18 cellular contexts compared by ENCODE assay signal in genomic region chr17:79224476-79224875, GRCh38.
DNase-seq lines count a peak whose midpoint lies in the region; ATAC-seq, FAIRE-seq and TF ChIP-seq lines count a peak whose summit lies in the region.
"Had no signal": no experiment of that assay in that cellular context is flagged by ENCODE, and none has a peak within 500 bp of the region (broad histone marks: within the 10 kb centered on the region; RNA-seq: fewer than 3 reads in every experiment).

No MANE protein-coding gene starts in this region.

- H3K36me3 ChIP-seq in bronchial epithelial cell (ENCODE audit: control insufficient read depth, insufficient read depth, low read length) (no peaks in the 10 kb centered on the region), right lobe of liver (no peaks in the 10 kb centered on the region)

- DNase-seq in A549 (ENCODE audit: low read depth in 1 of 2, low spot score in 1 of 2) (no peak), NCI-H69 (lab: John Stamatoyannopoulos, UW) (peak; percentile 33), bronchial epithelial cell (ENCODE audit: low read depth) (no peak), right lobe of liver (peak in 2 of 3 donors; percentile 60 to 66), germinal center (ENCODE audit: low spot score) (no peak), SIG-M5 (lab: John Stamatoyannopoulos, UW) (no peak)
- DNase-seq: CD8-positive, alpha-beta T cell; COR-L47; DND-41; GDM1; GOT3; HCEC 1CT; HFFc6 had no signal

- H3K4me3 ChIP-seq in A549 (no peak overlapping the region), bronchial epithelial cell (ENCODE audit: low read depth, low read length) (no peak overlapping the region), right lobe of liver (no peak overlapping the region)

- TF ChIP-seq RAD21 in A549 (conservative IDR thresholded peaks at IDR 0.05 in 1 of 2, IDR thresholded peaks at IDR 0.05 in 1 of 2): no peak

- intact Hi-C loops in right lobe of liver (cut with DNase I): no loop called here

- H3K27me3 ChIP-seq in bronchial epithelial cell (ENCODE audit: control insufficient read depth, insufficient read depth, low read length): no peaks in the 10 kb centered on the region
- no peaks in the 10 kb centered on the region for H3K27me3 ChIP-seq in right lobe of liver

- WGBS in A549 (ENCODE audit: missing lambda C conversion rate): 41% methylated on average over 4 of the region's 4 CpGs
- 8% methylated on average over 2 of the region's 4 CpGs for WGBS in right lobe of liver (ENCODE audit: insufficient coverage, low coverage, low lambda C conversion rate, missing lambda C conversion rate)

- H3K4me1 ChIP-seq in A549 (peaks cover 22% of the 10 kb centered on the region), right lobe of liver (peaks cover 0 to 10% (median 0%) of the 10 kb centered on the region in 4 donors)

- FAIRE-seq in A549 (lab: Jason Lieb, UNC) (peak; percentile 63), bronchial epithelial cell (lab: Jason Lieb, UNC) (peak; percentile 13)
- FAIRE-seq: A204.1, GM12892, GM19239 had no signal

- TF ChIP-seq POLR2A in A549 (IDR thresholded peaks at IDR 0.05; ENCODE audit: low read length) (no peak), right lobe of liver (IDR thresholded peaks at IDR 0.05) (no peak)

- no peak for TF ChIP-seq EP300 in A549 (IDR thresholded peaks at IDR 0.05)

- no peak for TF ChIP-seq CTCF in A549 (IDR thresholded peaks at IDR 0.05)
- TF ChIP-seq CTCF in bronchial epithelial cell (IDR thresholded peaks at IDR 0.05; ENCODE audit: insufficient read depth, low read length, severe bottlenecking): no peak
- no peak for TF ChIP-seq CTCF in right lobe of liver (IDR thresholded peaks at IDR 0.05)

- H3K9me3 ChIP-seq in A549 (no peaks in the 10 kb centered on the region), right lobe of liver (no peaks in the 10 kb centered on the region)

- H3K27ac ChIP-seq in A549 (0 out of 6 replicates have a peak overlapping the region, but pooled peaks of 1 of the 2 experiments have one; percentile 2), right lobe of liver (peak overlapping the region in 2 of 3 donors; percentile 47 to 59)
- H3K27ac ChIP-seq: HL-60 had no signal

- ATAC-seq in A549: no peak
- ATAC-seq in right lobe of liver: peak; percentile 55 to 91 (median 76)
- ATAC-seq in HG03139 (IDR thresholded peaks at IDR 0.05; ENCODE audit: unreplicated experiment): no peak
- ATAC-seq: CD8-positive, alpha-beta T cell had no signal

- CTCF ChIA-PET in A549 (lab: Yijun Ruan, JAX): interaction anchor here (1.1 to 2.9 kb wide), 4 partner anchors 139 to 176 kb away, joined by 3 to 10 read pairs (median 4); no protein-coding TSS in a partner anchor

- H3K4me2 ChIP-seq in A549: peak overlapping the region; percentile 13

- POLR2A ChIA-PET in A549 (lab: Yijun Ruan, JAX): no interaction called here

TF ChIP-seq in A549, 52 proteins besides CTCF, POLR2A, EP300 and RAD21:
- TF ChIP-seq, protein P1, sequence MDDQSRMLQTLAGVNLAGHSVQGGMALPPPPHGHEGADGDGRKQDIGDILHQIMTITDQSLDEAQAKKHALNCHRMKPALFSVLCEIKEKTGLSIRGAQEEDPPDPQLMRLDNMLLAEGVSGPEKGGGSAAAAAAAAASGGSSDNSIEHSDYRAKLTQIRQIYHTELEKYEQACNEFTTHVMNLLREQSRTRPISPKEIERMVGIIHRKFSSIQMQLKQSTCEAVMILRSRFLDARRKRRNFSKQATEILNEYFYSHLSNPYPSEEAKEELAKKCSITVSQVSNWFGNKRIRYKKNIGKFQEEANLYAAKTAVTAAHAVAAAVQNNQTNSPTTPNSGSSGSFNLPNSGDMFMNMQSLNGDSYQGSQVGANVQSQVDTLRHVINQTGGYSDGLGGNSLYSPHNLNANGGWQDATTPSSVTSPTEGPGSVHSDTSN (IDR thresholded peaks at IDR 0.05): no peak

Comparison
In these comparisons a context has a peak if more than half of its experiments do, and no peak if none do; other contexts are left out.
1. ATAC-seq: peak in right lobe of liver (4 of 4); none in A549 (0 of 2) and HG03139 (single experiment).
2. DNase-seq: peak in NCI-H69 (single experiment) and right lobe of liver (2 of 3); none in A549 (0 of 2), bronchial epithelial cell (single experiment), germinal center (single experiment) and SIG-M5 (single experiment).